8 cellular contexts compared by ENCODE assay signal in genomic region chr6:105733556-105734162, GRCh38.
DNase-seq lines count a peak whose midpoint lies in the region; ATAC-seq, FAIRE-seq and TF ChIP-seq lines count a peak whose summit lies in the region.

No MANE protein-coding gene starts in this region.

- H3K36me3 Mint-ChIP-seq in CD14-positive monocyte: no peaks in the 10 kb centered on the region

- no peak for DNase-seq in CD14-positive monocyte (ENCODE audit: low spot score)
- no peak for DNase-seq in HL-60 (ENCODE audit: low read depth in 1 of 2, low spot score in 1 of 2)
- peak; percentile 43 for DNase-seq in iris pigment epithelial cell (ENCODE audit: low read depth)
- DNase-seq in ureter (ENCODE audit: low spot score): no peak
- no peak for DNase-seq in activated effector memory CD4-positive, alpha-beta T cell treated with Interleukin-2 at 50 U/mL for 16 hours

- H3K27ac Mint-ChIP-seq in CD14-positive monocyte: no peak overlapping the region

- H3K27ac ChIP-seq in HL-60 (replicated peaks): no peak overlapping the region

- H3K4me3 Mint-ChIP-seq in CD14-positive monocyte: no peak overlapping the region

- TF ChIP-seq CTCF in CD14-positive monocyte (IDR thresholded peaks at IDR 0.05) (peak; percentile 86), HL-60 (IDR thresholded peaks at IDR 0.05; ENCODE audit: insufficient read depth, low read length) (peak; percentile 24)

- H3K27me3 ChIP-seq in HL-60 (ENCODE audit: insufficient read depth, poor library complexity, severe bottlenecking): no peaks in the 10 kb centered on the region

- H3K4me3 ChIP-seq in HL-60 (replicated peaks; ENCODE audit: insufficient read depth, low read length): no peak overlapping the region

- no peak for ATAC-seq in GM21825 (IDR thresholded peaks at IDR 0.05; ENCODE audit: unreplicated experiment)
- ATAC-seq in HG02840 (IDR thresholded peaks at IDR 0.05; ENCODE audit: low FRiP score, unreplicated experiment): no peak

- no peaks in the 10 kb centered on the region for H3K4me1 Mint-ChIP-seq in CD14-positive monocyte

- peak; percentile 78 for FAIRE-seq in TTC549 (lab: Jason Lieb, UNC)

- peaks cover 0 to 4% (median 0%) of the 10 kb centered on the region in 7 donors for H3K9me3 Mint-ChIP-seq in CD14-positive monocyte

- intact Hi-C loops in CD14-positive monocyte (cut with micrococcal nuclease): loop anchor here (5.0 to 10.0 kb wide), 2 partner anchors 246 to 491 kb away; no protein-coding TSS in a partner anchor

- H3K27me3 Mint-ChIP-seq in CD14-positive monocyte (ENCODE audit: low read depth in 3 of 3): no peaks in the 10 kb centered on the region
